Comparison of ENCODE assay signal across 16 cellular contexts in genomic region chr2:130852521-130853115, GRCh38. TPM values are rescaled to one million over a fixed set of nuclear protein-coding genes. Genes with fewer than 3 reads are reported as not detected.
"Had no signal": no experiment of that assay in that cellular context is flagged by ENCODE, and none has a peak within 500 bp of the region (broad histone marks: within the 10 kb centered on the region; RNA-seq: fewer than 3 reads in every experiment).

No MANE protein-coding gene starts in this region.

- ATAC-seq: heart left ventricle, natural killer cell had no signal

- H3K4me3 ChIP-seq: breast epithelium, heart left ventricle, transverse colon, vagina had no signal

- H3K27me3 ChIP-seq: breast epithelium, heart left ventricle, transverse colon, vagina had no signal

- H3K27ac ChIP-seq: breast epithelium, heart left ventricle, transverse colon, vagina had no signal

- H3K36me3 ChIP-seq: breast epithelium, heart left ventricle, transverse colon, vagina had no signal

- DNase-seq: activated CD4-positive, CD25-positive, alpha-beta regulatory T cell; activated naive CD8-positive, alpha-beta T cell treated with anti-CD3 and anti-CD28 coated beads, Interleukin-2, amount 10 ng/mL, durations not matched to agents 7 days and 5 days; anterior cingulate cortex; effector memory CD4-positive, alpha-beta T cell; immature natural killer cell; mesendoderm; natural killer cell; nucleus accumbens; small intestine; stimulated activated CD4-positive, alpha-beta T cell treated with anti-CD3 and anti-CD28 coated beads, Interleukin-4, amount 100 ng/mL, for 24 hours; stimulated activated naive CD4-positive, alpha-beta T cell; substantia nigra; transverse colon had no signal

- H3K4me1 ChIP-seq: breast epithelium, heart left ventricle, transverse colon had no signal

- H3K9me3 ChIP-seq: breast epithelium, transverse colon, vagina had no signal

RNA-seq across cellular contexts. Expression of gene ARHGEF4, which starts 15.9 kb away (rescaled TPM):
- polyA plus RNA-seq: immature natural killer cell had no signal
